Comparison of ENCODE assay signal across 9 cellular contexts in the genomic region with DNA sequence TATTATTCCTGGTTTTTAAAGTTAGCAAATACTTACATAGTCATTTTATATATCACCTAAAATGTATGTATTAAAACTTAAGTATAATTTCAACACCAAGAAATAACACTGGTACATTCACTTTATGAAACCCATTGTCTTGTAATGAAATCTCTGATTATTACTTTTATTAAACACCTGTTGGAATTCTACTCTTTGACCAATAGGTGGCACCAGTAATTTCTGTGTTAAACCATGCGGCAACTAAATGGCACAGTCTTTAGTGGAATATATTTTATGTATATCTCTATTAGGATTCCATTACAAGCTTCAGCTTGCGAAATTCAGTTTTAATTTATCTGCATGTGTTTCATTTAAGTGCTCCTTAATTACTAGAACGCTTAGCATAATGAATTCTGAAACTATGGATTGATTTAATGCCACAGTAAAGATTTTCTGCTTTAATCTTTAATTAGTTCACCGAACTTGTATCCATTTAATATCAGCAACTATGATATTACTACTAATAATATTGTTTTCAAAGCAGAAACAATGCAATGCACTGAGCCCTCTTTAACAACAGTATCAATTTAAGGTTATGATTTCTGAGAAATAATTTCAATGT.
DNase-seq lines count a peak whose midpoint lies in the region; ATAC-seq and TF ChIP-seq lines count a peak whose summit lies in the region.
"Had no signal": no experiment of that assay in that cellular context is flagged by ENCODE, and none has a peak within 500 bp of the region (broad histone marks: within the 10 kb centered on the region; RNA-seq: fewer than 3 reads in every experiment).

No MANE protein-coding gene starts in this region.

- no peak overlapping the region for H3K27ac Mint-ChIP-seq in activated CD8-positive, alpha-beta T cell treated with anti-CD3 and anti-CD28 coated beads for 36 hours
- no peak overlapping the region for H3K27ac Mint-ChIP-seq in activated CD8-positive, alpha-beta T cell treated with anti-CD3 and anti-CD28 coated beads, Interleukin-2, amount 10 ng/mL, durations not matched to agents 7 days and 5 days
- peak overlapping the region in 1 of 3 experiments; percentile 63 for H3K27ac Mint-ChIP-seq in nephron
- H3K27ac Mint-ChIP-seq in immature natural killer cell: no peak overlapping the region
- H3K27ac Mint-ChIP-seq: activated naive CD8-positive, alpha-beta T cell had no signal

- ATAC-seq in activated CD8-positive, alpha-beta T cell treated with anti-CD3 and anti-CD28 coated beads for 36 hours: no peak
- no peak for ATAC-seq in activated CD8-positive, alpha-beta T cell treated with anti-CD3 and anti-CD28 coated beads, Interleukin-2, amount 10 ng/mL, durations not matched to agents 7 days and 5 days
- peak; percentile 88 for ATAC-seq in HG02852 (IDR thresholded peaks at IDR 0.05; ENCODE audit: unreplicated experiment)

- H3K4me3 ChIP-seq in cardiac fibroblast (replicated peaks in 1 of 2; ENCODE audit: low read depth in 2 of 2, low read length in 2 of 2): no peak overlapping the region

- peaks cover 3% of the 10 kb centered on the region for H3K27me3 Mint-ChIP-seq in activated CD8-positive, alpha-beta T cell treated with anti-CD3 and anti-CD28 coated beads for 36 hours
- no peaks in the 10 kb centered on the region for H3K27me3 Mint-ChIP-seq in activated CD8-positive, alpha-beta T cell treated with anti-CD3 and anti-CD28 coated beads, Interleukin-2, amount 10 ng/mL, durations not matched to agents 7 days and 5 days (ENCODE audit: low read depth)
- H3K27me3 Mint-ChIP-seq in nephron (ENCODE audit: low read depth) (no peaks in the 10 kb centered on the region), immature natural killer cell (ENCODE audit: low read depth in 3 of 3) (no peaks in the 10 kb centered on the region)

- CTCF ChIA-PET in activated CD8-positive, alpha-beta T cell treated with anti-CD3 and anti-CD28 coated beads for 36 hours (lab: Charles Lee): interaction anchor here (1.0 to 1.1 kb wide), 2 partner anchors 10 to 774 kb away, joined by 3 to 4 read pairs; no protein-coding TSS in a partner anchor
- CTCF ChIA-PET in activated CD8-positive, alpha-beta T cell treated with anti-CD3 and anti-CD28 coated beads, Interleukin-2, amount 10 ng/mL, durations not matched to agents 7 days and 5 days (lab: Charles Lee): no interaction called here

- H3K4me1 Mint-ChIP-seq in activated CD8-positive, alpha-beta T cell treated with anti-CD3 and anti-CD28 coated beads for 36 hours (ENCODE audit: low read depth): no peaks in the 10 kb centered on the region
- no peaks in the 10 kb centered on the region for H3K4me1 Mint-ChIP-seq in activated CD8-positive, alpha-beta T cell treated with anti-CD3 and anti-CD28 coated beads, Interleukin-2, amount 10 ng/mL, durations not matched to agents 7 days and 5 days (ENCODE audit: low read depth)
- H3K4me1 Mint-ChIP-seq in nephron: peaks cover 12% of the 10 kb centered on the region
- H3K4me1 Mint-ChIP-seq in immature natural killer cell: no peaks in the 10 kb centered on the region

- H3K36me3 Mint-ChIP-seq in activated CD8-positive, alpha-beta T cell treated with anti-CD3 and anti-CD28 coated beads for 36 hours (ENCODE audit: low read depth): no peaks in the 10 kb centered on the region
- no peaks in the 10 kb centered on the region for H3K36me3 Mint-ChIP-seq in activated CD8-positive, alpha-beta T cell treated with anti-CD3 and anti-CD28 coated beads, Interleukin-2, amount 10 ng/mL, durations not matched to agents 7 days and 5 days (ENCODE audit: low read depth)
- H3K36me3 Mint-ChIP-seq in nephron (ENCODE audit: low read depth): peaks cover 9% of the 10 kb centered on the region
- H3K36me3 Mint-ChIP-seq in immature natural killer cell: no peaks in the 10 kb centered on the region
- H3K36me3 Mint-ChIP-seq: activated naive CD8-positive, alpha-beta T cell had no signal

- no peak for DNase-seq in activated CD8-positive, alpha-beta T cell treated with anti-CD3 and anti-CD28 coated beads for 36 hours
- no peak for DNase-seq in activated CD8-positive, alpha-beta T cell treated with anti-CD3 and anti-CD28 coated beads, Interleukin-2, amount 10 ng/mL, durations not matched to agents 7 days and 5 days
- DNase-seq in NCI-H226 (peak; percentile 36), cardiac fibroblast (ENCODE audit: low read depth in 2 of 2) (peak; percentile 68 to 71), immature natural killer cell (no peak), globus pallidus (ENCODE audit: low spot score) (no peak)

- intact Hi-C loops in activated CD8-positive, alpha-beta T cell treated with anti-CD3 and anti-CD28 coated beads for 36 hours (cut with micrococcal nuclease): no loop called here

- H3K9me3 Mint-ChIP-seq in activated CD8-positive, alpha-beta T cell treated with anti-CD3 and anti-CD28 coated beads for 36 hours: no peaks in the 10 kb centered on the region
- no peaks in the 10 kb centered on the region for H3K9me3 Mint-ChIP-seq in activated CD8-positive, alpha-beta T cell treated with anti-CD3 and anti-CD28 coated beads, Interleukin-2, amount 10 ng/mL, durations not matched to agents 7 days and 5 days (ENCODE audit: insufficient read depth)
- H3K9me3 Mint-ChIP-seq in nephron: peaks cover 4% of the 10 kb centered on the region
- peaks cover 2 to 21% (median 8%) of the 10 kb centered on the region in 6 donors for H3K9me3 Mint-ChIP-seq in immature natural killer cell

- POLR2A ChIA-PET in activated CD8-positive, alpha-beta T cell treated with anti-CD3 and anti-CD28 coated beads for 36 hours (lab: Charles Lee): no interaction called here
- POLR2A ChIA-PET in activated CD8-positive, alpha-beta T cell treated with anti-CD3 and anti-CD28 coated beads, Interleukin-2, amount 10 ng/mL, durations not matched to agents 7 days and 5 days (lab: Charles Lee): no interaction called here

- no peak overlapping the region for H3K4me3 Mint-ChIP-seq in activated CD8-positive, alpha-beta T cell treated with anti-CD3 and anti-CD28 coated beads for 36 hours
- no peak overlapping the region for H3K4me3 Mint-ChIP-seq in activated CD8-positive, alpha-beta T cell treated with anti-CD3 and anti-CD28 coated beads, Interleukin-2, amount 10 ng/mL, durations not matched to agents 7 days and 5 days
- H3K4me3 Mint-ChIP-seq in nephron: no peak overlapping the region
- no peak overlapping the region for H3K4me3 Mint-ChIP-seq in immature natural killer cell
- H3K4me3 Mint-ChIP-seq: activated naive CD8-positive, alpha-beta T cell had no signal

- TF ChIP-seq CTCF in activated CD8-positive, alpha-beta T cell treated with anti-CD3 and anti-CD28 coated beads for 36 hours (IDR thresholded peaks at IDR 0.05): peak; percentile 59
- TF ChIP-seq CTCF in cardiac fibroblast (IDR thresholded peaks at IDR 0.05; ENCODE audit: low read depth, low read length) (peak; percentile 54), nephron (IDR thresholded peaks at IDR 0.05; ENCODE audit: unreplicated experiment in 3 of 3) (peak; percentile 57 to 74 (median 67))

Comparison
In these comparisons a context has a peak if more than half of its experiments do, and no peak if none do; other contexts are left out.
1. DNase-seq: peak in NCI-H226 (single experiment) and cardiac fibroblast (2 of 2); none in activated CD8-positive, alpha-beta T cell treated with anti-CD3 and anti-CD28 coated beads for 36 hours (single experiment), activated CD8-positive, alpha-beta T cell treated with anti-CD3 and anti-CD28 coated beads, Interleukin-2, amount 10 ng/mL, durations not matched to agents 7 days and 5 days (single experiment), immature natural killer cell (0 of 3) and globus pallidus (single experiment).
2. Peak in every context shown above with its lines, with median percentiles within 50 percentile points of each other: CTCF ChIP-seq.